In genomic region chr5:52202256-52202655, GRCh38 we compare ENCODE assay signal across 31 cellular contexts.
"Had no signal": no experiment of that assay in that cellular context is flagged by ENCODE, and none has a peak within 500 bp of the region (broad histone marks: within the 10 kb centered on the region; RNA-seq: fewer than 3 reads in every experiment).

No MANE protein-coding gene starts in this region.

- H3K9me3 ChIP-seq: adrenal gland, ascending aorta, body of pancreas, breast epithelium had no signal

- FAIRE-seq: astrocyte, bronchial epithelial cell had no signal

- H3K27ac ChIP-seq: adrenal gland, ascending aorta, body of pancreas, brain microvascular endothelial cell, breast epithelium, cardiac muscle cell had no signal

- H3K27me3 ChIP-seq: adrenal gland, ascending aorta, body of pancreas, brain microvascular endothelial cell, breast epithelium, cardiac muscle cell had no signal

- DNase-seq: activated effector memory CD4-positive, alpha-beta T cell treated with anti-CD3 and anti-CD28 coated beads, Interleukin-2, amount 50 U/mL, for 16 hours; activated effector memory CD4-positive, alpha-beta T cell treated with Interleukin-2 at 50 U/mL for 16 hours; activated gamma-delta T cell; activated gamma-delta T cell treated with Interleukin-2 at 50 U/mL for 16 hours; activated naive CD4-positive, alpha-beta T cell; activated naive CD4-positive, alpha-beta T cell treated with anti-CD3 and anti-CD28 coated beads for 36 hours; activated naive CD4-positive, alpha-beta T cell treated with anti-CD3 and anti-CD28 coated beads, Interleukin-2, amount 10 ng/mL, durations not matched to agents 7 days and 5 days; activated naive CD4-positive, alpha-beta T cell treated with anti-CD3 and anti-CD28 coated beads, Interleukin-2, amount 50 U/mL, for 16 hours; activated naive CD4-positive, alpha-beta T cell treated with Interleukin-2 at 50 U/mL for 16 hours; activated naive CD8-positive, alpha-beta T cell treated with anti-CD3 and anti-CD28 coated beads for 36 hours; activated naive CD8-positive, alpha-beta T cell treated with anti-CD3 and anti-CD28 coated beads, Interleukin-2, amount 10 ng/mL, durations not matched to agents 7 days and 5 days; activated naive CD8-positive, alpha-beta T cell treated with anti-CD3 and anti-CD28 coated beads, Interleukin-2, amount 50 U/mL, for 24 hours; activated T-cell treated with anti-CD3 and anti-CD28 coated beads, Interleukin-2, amount 50 U/mL, for 1 hour; activated T-cell treated with anti-CD3 and anti-CD28 coated beads, Interleukin-2, amount 50 U/mL, for 24 hours; activated T-cell treated with anti-CD3 and anti-CD28 coated beads, Interleukin-2, amount 50 U/mL, for 4 hours; activated T-cell treated with anti-CD3 and anti-CD28 coated beads, Interleukin-2, amount 50 U/mL, for 48 hours; activated T-cell treated with anti-CD3 and anti-CD28 coated beads, Interleukin-2, amount 50 U/mL, for 72 hours; adrenal gland; amniotic stem cell; amygdala; anterior cingulate cortex; body of pancreas; brain microvascular endothelial cell; caudate nucleus; central memory CD4-positive, alpha-beta T cell; cerebellar nuclear complex had no signal

- H3K36me3 ChIP-seq: adrenal gland, ascending aorta, brain microvascular endothelial cell, breast epithelium, cardiac muscle cell had no signal

- H3K4me1 ChIP-seq: adrenal gland, ascending aorta, body of pancreas, breast epithelium had no signal

- H3K4me3 ChIP-seq: adrenal gland, ascending aorta, body of pancreas, breast epithelium, cardiac muscle cell had no signal
